In genomic region chr12:33703221-33703620, GRCh38 we compare ENCODE assay signal across 15 cellular contexts.
DNase-seq lines count a peak whose midpoint lies in the region; ATAC-seq and TF ChIP-seq lines count a peak whose summit lies in the region.
"Had no signal": no experiment of that assay in that cellular context is flagged by ENCODE, and none has a peak within 500 bp of the region (broad histone marks: within the 10 kb centered on the region; RNA-seq: fewer than 3 reads in every experiment).

No MANE protein-coding gene starts in this region.

- ATAC-seq in RWPE2 (ENCODE audit: low read depth) (peak; percentile 40; the same call in 1 of the 3 replicates), foreskin keratinocyte (no peak), GM19351 (IDR thresholded peaks at IDR 0.05; ENCODE audit: unreplicated experiment) (no peak)

- TF ChIP-seq CTCF in RWPE2 (IDR thresholded peaks at IDR 0.05; ENCODE audit: poor library complexity, severe bottlenecking) (no peak), foreskin keratinocyte (conservative IDR thresholded peaks at IDR 0.05) (no peak), lower leg skin (IDR thresholded peaks at IDR 0.05) (no peak)

- TF ChIP-seq POLR2A in lower leg skin (IDR thresholded peaks at IDR 0.05), result no peak

- DNase-seq in HS-27A (ENCODE audit: low read depth) (peak; percentile 48), LHCN-M2 (ENCODE audit: low read depth) (peak; percentile 42), RWPE2 (ENCODE audit: low spot score) (no peak), foreskin keratinocyte (peak; percentile 48 to 86), lower leg skin (ENCODE audit: low spot score in 2 of 2) (no peak), NCI-H526 treated with DMSO at 0.1 percent for 48 hours (lab: John Stamatoyannopoulos, UW) (no peak)
- DNase-seq: 8988T; CD4-positive, alpha-beta memory T cell; DMS153; DMS79; GDM1; H9; IMR-90 had no signal

- H3K9me3 ChIP-seq in RWPE2 (ENCODE audit: severe bottlenecking), result no peaks in the 10 kb centered on the region
- H3K9me3 ChIP-seq: BLaER1 had no signal

- H3K27ac ChIP-seq in RWPE2 (ENCODE audit: poor library complexity, severe bottlenecking) (no peak overlapping the region), foreskin keratinocyte (no peak overlapping the region)
- H3K27ac ChIP-seq: BLaER1 had no signal

- no peaks in the 10 kb centered on the region for H3K36me3 ChIP-seq in RWPE2 (ENCODE audit: low read depth)
- H3K36me3 ChIP-seq: BLaER1 had no signal

- H3K4me1 ChIP-seq in RWPE2 (ENCODE audit: insufficient read depth, poor library complexity, severe bottlenecking) (no peaks in the 10 kb centered on the region), foreskin keratinocyte (no peaks in the 10 kb centered on the region)

- H3K4me3 ChIP-seq in RWPE2 (ENCODE audit: severe bottlenecking), result no peak overlapping the region
- H3K4me3 ChIP-seq in lower leg skin (ENCODE audit: low read depth, poor library complexity, severe bottlenecking), result no peak overlapping the region
- H3K4me3 ChIP-seq: BLaER1 had no signal

- intact Hi-C loops in lower leg skin (cut with DNase I; ENCODE audit: low total_unique reads), result no loop called here

- H3K27me3 ChIP-seq in RWPE2 (ENCODE audit: insufficient read depth, poor library complexity, severe bottlenecking), result no peaks in the 10 kb centered on the region
- no peaks in the 10 kb centered on the region for H3K27me3 ChIP-seq in foreskin keratinocyte
- H3K27me3 ChIP-seq: BLaER1 had no signal

- WGBS in lower leg skin, 2 donors, result 67 to 76% methylated on average over 1 of the region's 1 CpG

Comparison
In these comparisons a context has a peak if more than half of its experiments do, and no peak if none do; other contexts are left out.
1. DNase-seq: peak in HS-27A (single experiment), LHCN-M2 (single experiment) and foreskin keratinocyte (2 of 2); none in RWPE2 (single experiment), lower leg skin (0 of 2) and NCI-H526 treated with DMSO at 0.1 percent for 48 hours (single experiment).